ENCODE assay signal across 8 cellular contexts in genomic region chr6:42563697-42564495, GRCh38. TPM values are rescaled to one million over a fixed set of nuclear protein-coding genes. Genes with fewer than 3 reads are reported as not detected.
A peak's percentile ranks its signal among the peaks of the same experiment; 100 is the strongest.
DNase-seq lines count a peak whose midpoint lies in the region; ATAC-seq, FAIRE-seq and TF ChIP-seq lines count a peak whose summit lies in the region.

UBR2 (plus strand) TSS chr6:42564029; CDS start chr6:42564320, 291 bp downstream.

- no peak within 1 kb of the TSS for H3K23ac ChIP-seq in H1 (ENCODE audit: insufficient read length)

- peak in 1 of 2 experiments; percentile 31; a peak in 1 of 3 replicates for TF ChIP-seq EP300 in H1 (IDR thresholded peaks at IDR 0.05; ENCODE audit: borderline replicate concordance in 1 of 2, low read depth in 2 of 2, low read length in 2 of 2)

- peak within 1 kb of the TSS; percentile 65 to 98 (median 90) for H3K4me3 ChIP-seq in H1 (ENCODE audit: extremely low read depth in 1 of 4, insufficient read depth in 2 of 4, low read depth in 3 of 4, low read length in 4 of 4)

- peak within 1 kb of the TSS; percentile 91 for H3K27ac Mint-ChIP-seq in memory B cell

- CTCF ChIA-PET in H1 (lab: Charles Lee; ENCODE audit: partially characterized antibody), result interaction anchor here (0.6 to 4.8 kb wide), 17 partner anchors 9 to 350 kb away, joined by 3 to 30 read pairs (median 3); no protein-coding TSS in a partner anchor

- DNase-seq in Caki2 (ENCODE audit: low read depth) (peak; percentile 99), HTR-8/SVneo (ENCODE audit: insufficient read length, low spot score) (peak; percentile 94), NOMO-1 treated with dmso at 0.1 percent for 144 hours (lab: John Stamatoyannopoulos, UW; ENCODE audit: unreplicated experiment) (peak; percentile 97), H1 (ENCODE audit: low read depth in 1 of 2, low spot score in 2 of 2) (peak; percentile 89), memory B cell (ENCODE audit: low spot score in 2 of 2) (peak; percentile 65 to 81)
- peak; percentile 61 to 77 (median 75) for DNase-seq in activated CD8-positive, alpha-beta memory T cell treated with anti-CD3 and anti-CD28 coated beads for 48 hours (ENCODE audit: low read depth in 2 of 3, low spot score in 2 of 3)
- DNase-seq in stimulated activated CD8-positive, alpha-beta memory T cell treated with anti-CD3 and anti-CD28 coated beads, Interleukin-12 subunit alpha, Interleukin-12 subunit beta, amount 100 ng/mL, for 24 hours (ENCODE audit: extremely low read depth), result peak; percentile 86

- H2BK12ac ChIP-seq in H1 (ENCODE audit: low read depth, low read length), result peak within 1 kb of the TSS; percentile 87; the same call in 1 of the 2 replicates

- peak within 1 kb of the TSS; percentile 97 for H2BK5ac ChIP-seq in H1 (ENCODE audit: low read depth, low read length)

- ATAC-seq in GM21367 (IDR thresholded peaks at IDR 0.05; ENCODE audit: unreplicated experiment) (peak; percentile 89), memory B cell (ENCODE audit: low read depth) (peak; percentile 95)

- no peak within 1 kb of the TSS for H3K14ac ChIP-seq in H1 (ENCODE audit: insufficient read length)

- peaks cover 2% of the 10 kb centered on the region; the same call in 1 of the 2 replicates for H3K23me2 ChIP-seq in H1 (ENCODE audit: low read depth, low read length)

- peak within 1 kb of the TSS; percentile 89 for H4K5ac ChIP-seq in H1 (ENCODE audit: insufficient read length, low read depth, low read length)

- H3K9ac ChIP-seq in H1 (replicated peaks in 1 of 4; ENCODE audit: extremely low read depth in 1 of 4, low read depth in 3 of 4, low read length in 3 of 4), result peak within 1 kb of the TSS; percentile 55 to 79 (median 76)

- H4K91ac ChIP-seq in H1 (replicated peaks; ENCODE audit: insufficient read length, low read length), result peak within 1 kb of the TSS; percentile 40

- whole genome bisulfite sequencing in H1 (ENCODE audit: extremely low coverage in 1 of 2, insufficient coverage in 1 of 2, insufficient read length in 1 of 2, insufficient replicate concordance in 2 of 2, low coverage in 1 of 2, low lambda C conversion rate in 2 of 2, missing lambda C conversion rate in 1 of 2), 2 experiments, result 3% methylated on average over 46 of the region's 50 CpGs; no CpG with 5 or more reads in 1 of the 2 experiments

- peak; percentile 85 to 88 for TF ChIP-seq POLR2A in H1 (IDR thresholded peaks at IDR 0.05; ENCODE audit: control extremely low read depth in 1 of 2, low read depth in 2 of 2, low read length in 2 of 2)

- H3K79me1 ChIP-seq in H1 (ENCODE audit: low read depth, low read length), result no peaks in the 10 kb centered on the region

- H3K4me3 Mint-ChIP-seq in memory B cell, result peak within 1 kb of the TSS; percentile 98

- no peaks in the 10 kb centered on the region; a peak in 1 of 8 replicates for H3K36me3 ChIP-seq in H1 (ENCODE audit: control insufficient read depth in 2 of 4, insufficient read depth in 4 of 4, low read length in 3 of 4)

- in situ Hi-C loops in Caki2 (cut with HindIII; ENCODE audit: low pct_unique_long_range_greater_than_20kb, low sequenced_read_pairs), result no loop called here

- peak within 1 kb of the TSS; percentile 84; the same call in 1 of the 2 replicates for H4K8ac ChIP-seq in H1 (ENCODE audit: extremely low read depth, insufficient read depth, low read length)

- peak; percentile 37 to 67 (median 54) for TF ChIP-seq CTCF in H1 (IDR thresholded peaks at IDR 0.05; ENCODE audit: control extremely low read depth in 1 of 3, insufficient read depth in 1 of 3, low read depth in 1 of 3, low read length in 3 of 3)

- POLR2A ChIA-PET in H1 (lab: Charles Lee; ENCODE audit: partially characterized antibody), result interaction anchor here (0.6 to 2.4 kb wide), 17 partner anchors 8 to 384 kb away, joined by 3 to 18 read pairs (median 4); partner anchors contain the start of genes RPL7L1 and TRERF1

- H2BK20ac ChIP-seq in H1 (ENCODE audit: low read length), result no peak within 1 kb of the TSS

- H3K27ac ChIP-seq in H1 (ENCODE audit: low read depth, low read length), result peak within 1 kb of the TSS; percentile 88

- no peaks in the 10 kb centered on the region for H3K27me3 ChIP-seq in H1 (replicated peaks in 1 of 4; ENCODE audit: control insufficient read depth in 3 of 4, extremely low read depth in 1 of 4, insufficient read depth in 3 of 4, low read length in 3 of 4)

- H3K79me2 ChIP-seq in H1 (ENCODE audit: control insufficient read depth in 1 of 2, insufficient read depth in 2 of 2, low read length in 2 of 2), result peaks cover 3 to 42% of the 10 kb centered on the region in 2 experiments; a peak in 3 of 4 replicates

- FAIRE-seq in HTR-8/SVneo (lab: Jason Lieb, UNC), result peak; percentile 91
- FAIRE-seq in H1 (lab: Jason Lieb, UNC), result peak; percentile 65

- peak within 1 kb of the TSS; percentile 99; the same call in 1 of the 2 replicates for H2BK15ac ChIP-seq in H1 (ENCODE audit: low read length)

- no peaks in the 10 kb centered on the region; a peak in 3 of 7 replicates for H3K4me1 ChIP-seq in H1 (replicated peaks in 1 of 4; ENCODE audit: control insufficient read depth in 3 of 4, insufficient read depth in 4 of 4, low read length in 3 of 4)

- no peaks in the 10 kb centered on the region for H3K27me3 Mint-ChIP-seq in memory B cell

- peaks cover 4% of the 10 kb centered on the region for H3K36me3 Mint-ChIP-seq in memory B cell

- H4K20me1 ChIP-seq in H1 (replicated peaks in 1 of 2; ENCODE audit: control insufficient read depth in 1 of 2, insufficient read depth in 2 of 2, low read length in 2 of 2), result no peaks in the 10 kb centered on the region

- TF ChIP-seq RAD21 in H1 (IDR thresholded peaks at IDR 0.05 in 1 of 2, conservative IDR thresholded peaks at IDR 0.05 in 1 of 2; ENCODE audit: low read depth in 2 of 2, low read length in 2 of 2), result 0 out of 4 replicates have a peak, but pooled peaks have one; percentile 13 to 24

- no peaks in the 10 kb centered on the region for H3K9me3 Mint-ChIP-seq in memory B cell

- peak within 1 kb of the TSS; percentile 63 for H3K56ac ChIP-seq in H1 (replicated peaks; ENCODE audit: insufficient read length, low read depth, low read length)

- H3K4ac ChIP-seq in H1 (replicated peaks; ENCODE audit: insufficient read length, low read depth, low read length), result peak within 1 kb of the TSS; percentile 54

- H3K18ac ChIP-seq in H1 (ENCODE audit: extremely low read depth, low read length), result peak within 1 kb of the TSS; percentile 87

- H2AFZ ChIP-seq in H1 (ENCODE audit: low read length), result peak within 1 kb of the TSS; percentile 60; the same call in 1 of the 2 replicates

- peak within 1 kb of the TSS; percentile 43 for H2BK120ac ChIP-seq in H1 (replicated peaks; ENCODE audit: low read depth, low read length)

- H2AK5ac ChIP-seq in H1 (ENCODE audit: low read depth, low read length), result no peak within 1 kb of the TSS

- H3K4me2 ChIP-seq in H1 (ENCODE audit: insufficient read depth in 1 of 2, low read depth in 2 of 2, low read length in 2 of 2), result peak within 1 kb of the TSS; percentile 73 to 79

- no peaks in the 10 kb centered on the region for H3K9me3 ChIP-seq in H1 (ENCODE audit: insufficient read depth in 2 of 2, low read depth in 1 of 2, low read length in 1 of 2)

- H3K4me1 Mint-ChIP-seq in memory B cell, result peaks cover 19% of the 10 kb centered on the region

TF ChIP-seq in H1, 55 proteins besides CTCF, POLR2A, EP300 and RAD21 (continues in another document):
- TF ChIP-seq HDAC2 (IDR thresholded peaks at IDR 0.05; ENCODE audit: borderline replicate concordance in 1 of 2, low read depth in 2 of 2, low read length in 2 of 2), result peak; percentile 20 to 59; a peak in 1 of 4 replicates
- no peak for TF ChIP-seq RFX5 (IDR thresholded peaks at IDR 0.05; ENCODE audit: borderline replicate concordance, low read depth, low read length)
- peak; percentile 77 for TF ChIP-seq TAF7 (optimal IDR thresholded peaks at IDR 0.05; ENCODE audit: borderline replicate concordance, low read depth, low read length)
- TF ChIP-seq RBBP5 (IDR thresholded peaks at IDR 0.05; ENCODE audit: borderline replicate concordance, low read depth, low read length), result peak; percentile 73
- TF ChIP-seq ASH2L (IDR thresholded peaks at IDR 0.05; ENCODE audit: low read length), result peak; percentile 92
- peak; percentile 56 for TF ChIP-seq SAP30 (IDR thresholded peaks at IDR 0.05; ENCODE audit: insufficient read depth, insufficient replicate concordance, low read length)
- no peak for TF ChIP-seq EZH2 (IDR thresholded peaks at IDR 0.05; ENCODE audit: low read depth, low read length, severe bottlenecking)
- no peak; the same call in 1 of the 2 replicates for TF ChIP-seq TEAD4 (IDR thresholded peaks at IDR 0.05; ENCODE audit: low read depth, low read length)
- peak; percentile 71; the same call in 1 of the 2 replicates for TF ChIP-seq ATF3 (IDR thresholded peaks at IDR 0.05; ENCODE audit: insufficient read depth, low read depth, low read length)
- no peak for TF ChIP-seq ZNF274 (IDR thresholded peaks at IDR 0.05; ENCODE audit: borderline replicate concordance, extremely low read depth, low read length)
- no peak for TF ChIP-seq KDM1A (IDR thresholded peaks at IDR 0.05; ENCODE audit: borderline replicate concordance, low read length)
- TF ChIP-seq GABPA (IDR thresholded peaks at IDR 0.05; ENCODE audit: borderline replicate concordance, insufficient read depth, low read length), result 0 out of 2 replicates have a peak, but pooled peaks have one; percentile 43
- TF ChIP-seq MAFK (IDR thresholded peaks at IDR 0.05; ENCODE audit: low read depth, low read length), result no peak
- TF ChIP-seq CEBPB (IDR thresholded peaks at IDR 0.05; ENCODE audit: low read depth, low read length), result no peak
- 0 out of 2 replicates have a peak, but pooled peaks have one; percentile 9 for TF ChIP-seq CHD2 (IDR thresholded peaks at IDR 0.05; ENCODE audit: low read length)
- TF ChIP-seq RXRA (IDR thresholded peaks at IDR 0.05; ENCODE audit: insufficient read depth, low read depth, low read length), result no peak
- no peak for TF ChIP-seq CTBP2 (IDR thresholded peaks at IDR 0.05; ENCODE audit: borderline replicate concordance, insufficient read depth, insufficient read length, low read length)

RNA-seq across cellular contexts. Expression of gene UBR2, which starts in this region (rescaled TPM):
- total RNA-seq in Caki2 (2014; rRNA removed; shearing (Covaris generic); ENCODE audit: low replicate concordance), result 10.6 and 10.8 TPM in 2 replicates
- total RNA-seq in H1 (2021; fragmentation: NEBNext Ultra II Directional; extraction: Animal tissue kit (Norgen Biotek cat#: 25700)), result 17.2 and 19.5 TPM in 2 replicates
- 4.5 and 6.5 TPM in 2 replicates for polyA plus RNA-seq in H1 (2011; rRNA removed)
- 7.0 TPM for polyA plus RNA-seq in H1 (2011; cell fraction: cytosol; rRNA removed)
- polyA plus RNA-seq in H1 (2011; cell fraction: nucleus; rRNA removed), result 7.1 TPM
- polyA plus RNA-seq in H1 (2012, experiment 1 of 2), result 6.4 to 10.6 TPM (median 8.2 TPM) in 4 replicates
- 0.66 TPM for polyA plus RNA-seq in H1 (2012, experiment 2 of 2)
- 5.6 TPM for polyA plus RNA-seq in H1 (2013, experiment 1 of 2)
- 5.5 TPM for polyA plus RNA-seq in H1 (2013, experiment 2 of 2)
- 17.7 and 23.9 TPM in 2 replicates for polyA minus RNA-seq in H1 (2011; rRNA and poly(A)+ RNA removed)
- polyA minus RNA-seq in H1 (2011; cell fraction: cytosol; rRNA and poly(A)+ RNA removed), result 10.2 TPM
- 17.3 TPM for polyA minus RNA-seq in H1 (2011; cell fraction: nucleus; rRNA and poly(A)+ RNA removed)

Comparison
In these comparisons a context has a peak if more than half of its experiments do, and no peak if none do; other contexts are left out.
1. Peak in every context shown above with its lines: DNase-seq, ATAC-seq, H3K4me3 ChIP-seq and H3K27ac ChIP-seq.